1 cellular context compared by ENCODE assay signal in the genomic region with DNA sequence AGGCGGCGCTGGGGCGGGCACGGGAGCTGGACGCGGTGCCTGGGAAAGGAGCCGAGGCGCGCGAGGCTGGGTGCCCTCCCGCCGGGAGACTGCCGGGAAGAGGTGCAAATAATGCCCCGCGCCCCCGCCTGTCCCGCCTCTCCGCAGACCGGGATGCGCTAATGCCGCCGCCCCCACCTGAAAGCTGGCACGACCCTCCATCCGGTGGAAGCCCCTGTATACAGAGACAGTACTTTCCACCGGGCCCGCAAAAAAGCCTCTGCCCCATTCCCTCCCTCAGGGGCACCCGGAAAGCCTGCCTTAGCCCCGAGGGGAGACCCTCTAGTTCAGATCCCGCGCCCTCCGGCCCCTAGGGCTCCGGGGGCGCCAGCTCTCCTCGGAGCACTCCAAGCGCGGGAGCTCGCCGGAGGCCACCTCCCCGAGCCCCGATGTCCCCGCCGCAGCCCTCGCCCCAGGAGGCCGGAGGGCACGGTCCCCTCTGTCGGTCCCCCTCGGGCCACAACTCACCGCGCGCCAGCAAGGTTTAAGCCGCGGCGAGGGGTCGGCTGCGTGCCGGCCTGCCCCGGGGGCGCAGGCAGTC.
TF ChIP-seq lines count a peak whose summit lies in the region.

No MANE protein-coding gene starts in this region.

TF ChIP-seq in GM23338, 12 proteins besides CTCF, POLR2A, EP300 and RAD21 (continued from another document):
- TF ChIP-seq, protein P1, sequence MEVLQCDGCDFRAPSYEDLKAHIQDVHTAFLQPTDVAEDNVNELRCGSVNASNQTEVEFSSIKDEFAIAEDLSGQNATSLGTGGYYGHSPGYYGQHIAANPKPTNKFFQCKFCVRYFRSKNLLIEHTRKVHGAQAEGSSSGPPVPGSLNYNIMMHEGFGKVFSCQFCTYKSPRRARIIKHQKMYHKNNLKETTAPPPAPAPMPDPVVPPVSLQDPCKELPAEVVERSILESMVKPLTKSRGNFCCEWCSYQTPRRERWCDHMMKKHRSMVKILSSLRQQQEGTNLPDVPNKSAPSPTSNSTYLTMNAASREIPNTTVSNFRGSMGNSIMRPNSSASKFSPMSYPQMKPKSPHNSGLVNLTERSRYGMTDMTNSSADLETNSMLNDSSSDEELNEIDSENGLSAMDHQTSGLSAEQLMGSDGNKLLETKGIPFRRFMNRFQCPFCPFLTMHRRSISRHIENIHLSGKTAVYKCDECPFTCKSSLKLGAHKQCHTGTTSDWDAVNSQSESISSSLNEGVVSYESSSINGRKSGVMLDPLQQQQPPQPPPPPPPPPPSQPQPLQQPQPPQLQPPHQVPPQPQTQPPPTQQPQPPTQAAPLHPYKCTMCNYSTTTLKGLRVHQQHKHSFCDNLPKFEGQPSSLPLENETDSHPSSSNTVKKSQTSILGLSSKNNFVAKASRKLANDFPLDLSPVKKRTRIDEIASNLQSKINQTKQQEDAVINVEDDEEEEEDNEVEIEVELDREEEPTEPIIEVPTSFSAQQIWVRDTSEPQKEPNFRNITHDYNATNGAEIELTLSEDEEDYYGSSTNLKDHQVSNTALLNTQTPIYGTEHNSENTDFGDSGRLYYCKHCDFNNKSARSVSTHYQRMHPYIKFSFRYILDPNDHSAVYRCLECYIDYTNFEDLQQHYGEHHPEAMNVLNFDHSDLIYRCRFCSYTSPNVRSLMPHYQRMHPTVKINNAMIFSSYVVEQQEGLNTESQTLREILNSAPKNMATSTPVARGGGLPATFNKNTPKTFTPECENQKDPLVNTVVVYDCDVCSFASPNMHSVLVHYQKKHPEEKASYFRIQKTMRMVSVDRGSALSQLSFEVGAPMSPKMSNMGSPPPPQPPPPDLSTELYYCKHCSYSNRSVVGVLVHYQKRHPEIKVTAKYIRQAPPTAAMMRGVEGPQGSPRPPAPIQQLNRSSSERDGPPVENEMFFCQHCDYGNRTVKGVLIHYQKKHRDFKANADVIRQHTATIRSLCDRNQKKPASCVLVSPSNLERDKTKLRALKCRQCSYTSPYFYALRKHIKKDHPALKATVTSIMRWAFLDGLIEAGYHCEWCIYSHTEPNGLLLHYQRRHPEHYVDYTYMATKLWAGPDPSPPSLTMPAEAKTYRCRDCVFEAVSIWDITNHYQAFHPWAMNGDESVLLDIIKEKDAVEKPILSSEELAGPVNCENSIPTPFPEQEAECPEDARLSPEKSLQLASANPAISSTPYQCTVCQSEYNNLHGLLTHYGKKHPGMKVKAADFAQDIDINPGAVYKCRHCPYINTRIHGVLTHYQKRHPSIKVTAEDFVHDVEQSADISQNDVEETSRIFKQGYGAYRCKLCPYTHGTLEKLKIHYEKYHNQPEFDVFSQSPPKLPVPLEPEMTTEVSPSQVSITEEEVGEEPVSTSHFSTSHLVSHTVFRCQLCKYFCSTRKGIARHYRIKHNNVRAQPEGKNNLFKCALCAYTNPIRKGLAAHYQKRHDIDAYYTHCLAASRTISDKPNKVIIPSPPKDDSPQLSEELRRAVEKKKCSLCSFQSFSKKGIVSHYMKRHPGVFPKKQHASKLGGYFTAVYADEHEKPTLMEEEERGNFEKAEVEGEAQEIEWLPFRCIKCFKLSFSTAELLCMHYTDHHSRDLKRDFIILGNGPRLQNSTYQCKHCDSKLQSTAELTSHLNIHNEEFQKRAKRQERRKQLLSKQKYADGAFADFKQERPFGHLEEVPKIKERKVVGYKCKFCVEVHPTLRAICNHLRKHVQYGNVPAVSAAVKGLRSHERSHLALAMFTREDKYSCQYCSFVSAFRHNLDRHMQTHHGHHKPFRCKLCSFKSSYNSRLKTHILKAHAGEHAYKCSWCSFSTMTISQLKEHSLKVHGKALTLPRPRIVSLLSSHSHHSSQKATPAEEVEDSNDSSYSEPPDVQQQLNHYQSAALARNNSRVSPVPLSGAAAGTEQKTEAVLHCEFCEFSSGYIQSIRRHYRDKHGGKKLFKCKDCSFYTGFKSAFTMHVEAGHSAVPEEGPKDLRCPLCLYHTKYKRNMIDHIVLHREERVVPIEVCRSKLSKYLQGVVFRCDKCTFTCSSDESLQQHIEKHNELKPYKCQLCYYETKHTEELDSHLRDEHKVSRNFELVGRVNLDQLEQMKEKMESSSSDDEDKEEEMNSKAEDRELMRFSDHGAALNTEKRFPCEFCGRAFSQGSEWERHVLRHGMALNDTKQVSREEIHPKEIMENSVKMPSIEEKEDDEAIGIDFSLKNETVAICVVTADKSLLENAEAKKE (CRISPR knock-in tag; IDR thresholded peaks at IDR 0.05): no peak
- TF ChIP-seq EZH2 (IDR thresholded peaks at IDR 0.05; ENCODE audit: low read depth, unreplicated experiment) (no peak), EZH2phosphoT487 (IDR thresholded peaks at IDR 0.05; ENCODE audit: unreplicated experiment) (no peak), JUNB (IDR thresholded peaks at IDR 0.05; ENCODE audit: unreplicated experiment) (no peak), ZNF331 (CRISPR knock-in tag; IDR thresholded peaks at IDR 0.05; ENCODE audit: low read depth) (no peak), ZNF114 (CRISPR knock-in tag; IDR thresholded peaks at IDR 0.05) (no peak), STAT1 (IDR thresholded peaks at IDR 0.05; ENCODE audit: unreplicated experiment) (no peak), POLR2AphosphoS5 (IDR thresholded peaks at IDR 0.05; ENCODE audit: low read depth) (no peak)
- TF ChIP-seq, protein P2, sequence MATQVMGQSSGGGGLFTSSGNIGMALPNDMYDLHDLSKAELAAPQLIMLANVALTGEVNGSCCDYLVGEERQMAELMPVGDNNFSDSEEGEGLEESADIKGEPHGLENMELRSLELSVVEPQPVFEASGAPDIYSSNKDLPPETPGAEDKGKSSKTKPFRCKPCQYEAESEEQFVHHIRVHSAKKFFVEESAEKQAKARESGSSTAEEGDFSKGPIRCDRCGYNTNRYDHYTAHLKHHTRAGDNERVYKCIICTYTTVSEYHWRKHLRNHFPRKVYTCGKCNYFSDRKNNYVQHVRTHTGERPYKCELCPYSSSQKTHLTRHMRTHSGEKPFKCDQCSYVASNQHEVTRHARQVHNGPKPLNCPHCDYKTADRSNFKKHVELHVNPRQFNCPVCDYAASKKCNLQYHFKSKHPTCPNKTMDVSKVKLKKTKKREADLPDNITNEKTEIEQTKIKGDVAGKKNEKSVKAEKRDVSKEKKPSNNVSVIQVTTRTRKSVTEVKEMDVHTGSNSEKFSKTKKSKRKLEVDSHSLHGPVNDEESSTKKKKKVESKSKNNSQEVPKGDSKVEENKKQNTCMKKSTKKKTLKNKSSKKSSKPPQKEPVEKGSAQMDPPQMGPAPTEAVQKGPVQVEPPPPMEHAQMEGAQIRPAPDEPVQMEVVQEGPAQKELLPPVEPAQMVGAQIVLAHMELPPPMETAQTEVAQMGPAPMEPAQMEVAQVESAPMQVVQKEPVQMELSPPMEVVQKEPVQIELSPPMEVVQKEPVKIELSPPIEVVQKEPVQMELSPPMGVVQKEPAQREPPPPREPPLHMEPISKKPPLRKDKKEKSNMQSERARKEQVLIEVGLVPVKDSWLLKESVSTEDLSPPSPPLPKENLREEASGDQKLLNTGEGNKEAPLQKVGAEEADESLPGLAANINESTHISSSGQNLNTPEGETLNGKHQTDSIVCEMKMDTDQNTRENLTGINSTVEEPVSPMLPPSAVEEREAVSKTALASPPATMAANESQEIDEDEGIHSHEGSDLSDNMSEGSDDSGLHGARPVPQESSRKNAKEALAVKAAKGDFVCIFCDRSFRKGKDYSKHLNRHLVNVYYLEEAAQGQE (IDR thresholded peaks at IDR 0.05; ENCODE audit: unreplicated experiment): no peak
TF ChIP-seq in GM23338: peak in this region for 0.
